ENCODE assay signal across 12 cellular contexts in genomic region chr5:56637321-56637920, GRCh38.
DNase-seq lines count a peak whose midpoint lies in the region; TF ChIP-seq lines count a peak whose summit lies in the region.
"Had no signal": no experiment of that assay in that cellular context is flagged by ENCODE, and none has a peak within 500 bp of the region (broad histone marks: within the 10 kb centered on the region; RNA-seq: fewer than 3 reads in every experiment).

No MANE protein-coding gene starts in this region.

- DNase-seq in EH (ENCODE audit: low read depth) (peak; percentile 73), NCI-H2029 (lab: John Stamatoyannopoulos, UW) (peak; percentile 38), chondrocyte (ENCODE audit: low spot score) (no peak), osteoblast (ENCODE audit: insufficient read length, low spot score, missing footprints) (peak; percentile 63), GDM1 (lab: John Stamatoyannopoulos, UW) (no peak), CD14-positive monocyte (ENCODE audit: low spot score) (no peak), pons (ENCODE audit: low spot score) (no peak)
- no peak for DNase-seq in activated CD8-positive, alpha-beta memory T cell treated with anti-CD3 and anti-CD28 coated beads, Interleukin-2, amount 50 U/mL, for 4 hours
- DNase-seq: KBM-7; left ventricle myocardium superior; NK-92 treated with Interleukin-12 subunit alpha and Interleukin-12 subunit beta, amount 100 ng/mL, for 24 hours; retina had no signal

- H3K27me3 Mint-ChIP-seq in chondrocyte (ENCODE audit: low read depth) (no peaks in the 10 kb centered on the region), CD14-positive monocyte (ENCODE audit: low read depth in 3 of 3) (peaks cover 0 to 2% (median 0%) of the 10 kb centered on the region in 3 donors)

- no peak overlapping the region for H2AFZ ChIP-seq in osteoblast (ENCODE audit: low read length)

- H3K4me2 ChIP-seq in osteoblast (ENCODE audit: insufficient read depth, low read length), result no peak overlapping the region

- no peaks in the 10 kb centered on the region for H3K79me2 ChIP-seq in osteoblast (ENCODE audit: insufficient read depth, low read length)

- peaks cover 4% of the 10 kb centered on the region for H3K4me1 ChIP-seq in osteoblast (ENCODE audit: insufficient read depth, low read length)

- no peak overlapping the region for H3K4me3 ChIP-seq in osteoblast (ENCODE audit: insufficient read depth, low read length)

- no peaks in the 10 kb centered on the region for H3K9me3 ChIP-seq in osteoblast (ENCODE audit: low read depth, low read length)

- peaks cover 3% of the 10 kb centered on the region for H3K27me3 ChIP-seq in osteoblast (ENCODE audit: insufficient read depth, low read length)

- H3K27ac ChIP-seq in osteoblast (ENCODE audit: low read depth, low read length), result peak overlapping the region; percentile 31

- TF ChIP-seq CTCF in chondrocyte (IDR thresholded peaks at IDR 0.05), result no peak
- TF ChIP-seq CTCF in osteoblast (IDR thresholded peaks at IDR 0.05; ENCODE audit: extremely low read depth, low read depth, low read length), result no peak
- no peak for TF ChIP-seq CTCF in CD14-positive monocyte (IDR thresholded peaks at IDR 0.05)

- H4K20me1 ChIP-seq in osteoblast (ENCODE audit: insufficient read depth, low read length), result no peaks in the 10 kb centered on the region

- H3K36me3 ChIP-seq in osteoblast (ENCODE audit: insufficient read depth, low read length), result no peaks in the 10 kb centered on the region

- H3K4me1 Mint-ChIP-seq in chondrocyte (ENCODE audit: low read depth) (peaks cover 48% of the 10 kb centered on the region), CD14-positive monocyte (peaks cover 34% of the 10 kb centered on the region)

- intact Hi-C loops in CD14-positive monocyte (cut with micrococcal nuclease), result no loop called here

- H3K27ac Mint-ChIP-seq in chondrocyte (ENCODE audit: unreplicated experiment), result peak overlapping the region; percentile 77
- no peak overlapping the region for H3K27ac Mint-ChIP-seq in CD14-positive monocyte

- H3K9me3 Mint-ChIP-seq in chondrocyte (ENCODE audit: low read depth) (no peaks in the 10 kb centered on the region), CD14-positive monocyte (peaks cover 0 to 2% (median 0%) of the 10 kb centered on the region in 7 donors)

- H3K36me3 Mint-ChIP-seq in chondrocyte (ENCODE audit: low read depth), result no peaks in the 10 kb centered on the region
- no peaks in the 10 kb centered on the region for H3K36me3 Mint-ChIP-seq in CD14-positive monocyte

- H3K4me3 Mint-ChIP-seq in chondrocyte (ENCODE audit: unreplicated experiment), result no peak overlapping the region
- H3K4me3 Mint-ChIP-seq in CD14-positive monocyte, result no peak overlapping the region

Comparison
In these comparisons a context has a peak if more than half of its experiments do, and no peak if none do; other contexts are left out.
1. DNase-seq: peak in EH (single experiment), NCI-H2029 (single experiment) and osteoblast (single experiment); none in chondrocyte (single experiment), GDM1 (single experiment), CD14-positive monocyte (single experiment), pons (single experiment) and activated CD8-positive, alpha-beta memory T cell treated with anti-CD3 and anti-CD28 coated beads, Interleukin-2, amount 50 U/mL, for 4 hours (single experiment).